18 cellular contexts compared by ENCODE assay signal in the genomic region with DNA sequence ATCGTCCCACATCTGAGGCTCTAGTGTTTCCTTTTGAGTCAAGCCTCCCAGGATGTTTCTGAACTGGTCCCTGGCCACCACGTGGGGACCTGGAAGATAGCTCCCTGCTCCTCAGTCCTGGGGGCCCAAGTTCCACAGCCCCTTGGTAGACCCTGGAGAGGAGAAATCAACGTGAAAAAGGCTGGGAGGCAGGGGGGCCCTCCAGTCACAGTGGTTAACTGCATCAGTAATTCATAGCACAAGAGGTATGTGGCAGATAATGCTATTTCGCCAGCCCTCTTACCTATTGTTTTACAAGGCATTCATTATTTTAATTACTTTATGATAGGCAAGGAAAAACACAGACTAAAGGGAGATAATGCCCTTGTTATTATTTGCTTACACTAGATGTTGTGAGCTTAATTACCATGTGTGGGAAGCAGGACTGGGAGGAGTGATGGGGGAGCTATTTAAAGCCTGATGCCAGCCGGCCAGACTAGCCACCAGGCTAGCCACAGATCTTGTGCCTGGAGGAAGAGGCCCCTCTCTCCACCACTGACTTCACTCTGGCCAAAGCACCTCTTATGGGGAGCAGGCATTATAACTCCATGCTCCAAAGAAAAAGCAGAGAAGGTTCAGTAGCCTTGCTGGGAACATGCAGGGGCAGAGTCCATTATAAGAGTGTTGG.
A peak's percentile ranks its signal among the peaks of the same experiment; 100 is the strongest.
DNase-seq lines count a peak whose midpoint lies in the region; ATAC-seq and TF ChIP-seq lines count a peak whose summit lies in the region.
"Had no signal": no experiment of that assay in that cellular context is flagged by ENCODE, and none has a peak within 500 bp of the region (broad histone marks: within the 10 kb centered on the region; RNA-seq: fewer than 3 reads in every experiment).

No MANE protein-coding gene starts in this region.

- peaks cover 76% of the 10 kb centered on the region for H3K4me1 Mint-ChIP-seq in HFFc6 (ENCODE audit: low read depth)
- H3K4me1 Mint-ChIP-seq in naive thymus-derived CD4-positive, alpha-beta T cell, result no peaks in the 10 kb centered on the region
- H3K4me1 Mint-ChIP-seq: activated CD4-positive, alpha-beta T cell treated with anti-CD3 and anti-CD28 coated beads, Interleukin-2, amount 10 ng/mL, durations not matched to agents 7 days and 5 days; activated naive CD8-positive, alpha-beta T cell treated with anti-CD3 and anti-CD28 coated beads, Interleukin-2, amount 50 U/mL, for 24 hours had no signal

- ATAC-seq in naive thymus-derived CD4-positive, alpha-beta T cell, result no peak
- ATAC-seq: activated naive CD8-positive, alpha-beta T cell treated with anti-CD3 and anti-CD28 coated beads, Interleukin-2, amount 50 U/mL, for 24 hours had no signal

- DNase-seq in HFFc6, result no peak
- peak; percentile 21 for DNase-seq in NCI-H748 treated with DMSO at 0.1 percent for 48 hours (lab: John Stamatoyannopoulos, UW)
- peak; percentile 37 for DNase-seq in glomerular visceral epithelial cell (ENCODE audit: extremely low spot score)
- DNase-seq in colonic mucosa, result no peak
- no peak for DNase-seq in T-helper 9 cell
- no peak for DNase-seq in naive thymus-derived CD4-positive, alpha-beta T cell
- DNase-seq: activated CD4-positive, alpha-beta T cell treated with anti-CD3 and anti-CD28 coated beads, Interleukin-2, amount 10 ng/mL, durations not matched to agents 7 days and 5 days; activated naive CD8-positive, alpha-beta T cell treated with anti-CD3 and anti-CD28 coated beads, Interleukin-2, amount 50 U/mL, for 24 hours; AML-193; dermis blood vessel endothelial cell; foreskin keratinocyte; KBM-7; kidney; Peyer's patch; substantia nigra had no signal

- H3K4me3 ChIP-seq in stomach smooth muscle (ENCODE audit: low read length in 2 of 2), result no peak overlapping the region
- H3K4me3 ChIP-seq in colonic mucosa, result no peak overlapping the region
- no peak overlapping the region for H3K4me3 ChIP-seq in naive thymus-derived CD4-positive, alpha-beta T cell (ENCODE audit: low read length)
- H3K4me3 ChIP-seq: Peyer's patch had no signal

- H3K27ac ChIP-seq in stomach smooth muscle (ENCODE audit: low read length) (peak overlapping the region; percentile 53), colonic mucosa (no peak overlapping the region)
- H3K27ac ChIP-seq in naive thymus-derived CD4-positive, alpha-beta T cell (ENCODE audit: low read depth, low read length), result no peak overlapping the region
- H3K27ac ChIP-seq: epithelial cell of prostate, foreskin keratinocyte had no signal

- H3K4me3 Mint-ChIP-seq in HFFc6, result peak overlapping the region; percentile 19; the same call in 1 of the 2 replicates
- no peak overlapping the region for H3K4me3 Mint-ChIP-seq in naive thymus-derived CD4-positive, alpha-beta T cell
- H3K4me3 Mint-ChIP-seq: activated CD4-positive, alpha-beta T cell treated with anti-CD3 and anti-CD28 coated beads, Interleukin-2, amount 10 ng/mL, durations not matched to agents 7 days and 5 days; activated naive CD8-positive, alpha-beta T cell treated with anti-CD3 and anti-CD28 coated beads, Interleukin-2, amount 50 U/mL, for 24 hours had no signal

- intact Hi-C loops in colonic mucosa (cut with DNase I), result no loop called here
- intact Hi-C loops in naive thymus-derived CD4-positive, alpha-beta T cell (cut with micrococcal nuclease), result no loop called here

- H3K9me3 ChIP-seq in stomach smooth muscle (ENCODE audit: control insufficient read depth in 2 of 2, low read length in 2 of 2), result no peaks in the 10 kb centered on the region
- H3K9me3 ChIP-seq in colonic mucosa, result no peaks in the 10 kb centered on the region
- H3K9me3 ChIP-seq in naive thymus-derived CD4-positive, alpha-beta T cell (ENCODE audit: control insufficient read depth in 2 of 3, low read length in 3 of 3), result no peaks in the 10 kb centered on the region
- H3K9me3 ChIP-seq: Peyer's patch had no signal

- H3K27me3 Mint-ChIP-seq in HFFc6 (ENCODE audit: insufficient read depth), result no peaks in the 10 kb centered on the region; the same call in 1 of the 2 replicates
- H3K27me3 Mint-ChIP-seq in naive thymus-derived CD4-positive, alpha-beta T cell, result peaks cover 0 to 32% (median 18%) of the 10 kb centered on the region in 5 donors
- H3K27me3 Mint-ChIP-seq: activated CD4-positive, alpha-beta T cell treated with anti-CD3 and anti-CD28 coated beads, Interleukin-2, amount 10 ng/mL, durations not matched to agents 7 days and 5 days had no signal

- no peaks in the 10 kb centered on the region for H3K9me3 Mint-ChIP-seq in HFFc6
- H3K9me3 Mint-ChIP-seq in naive thymus-derived CD4-positive, alpha-beta T cell, result peaks cover 0 to 4% (median 0%) of the 10 kb centered on the region in 11 donors
- H3K9me3 Mint-ChIP-seq: activated CD4-positive, alpha-beta T cell treated with anti-CD3 and anti-CD28 coated beads, Interleukin-2, amount 10 ng/mL, durations not matched to agents 7 days and 5 days; activated naive CD8-positive, alpha-beta T cell treated with anti-CD3 and anti-CD28 coated beads, Interleukin-2, amount 50 U/mL, for 24 hours; activated T-helper 2 cell treated with anti-CD3 and anti-CD28 coated beads, Interferon-gamma antibody, Interleukin-2, Interleukin-4, amounts not matched to agents 10 μg/mL and 5 μg/mL and 100 μg/mL, durations not matched to agents 14 hours and 24 hours and 36 hours had no signal

- H3K27me3 ChIP-seq in stomach smooth muscle (ENCODE audit: control insufficient read depth in 1 of 2, insufficient read depth in 2 of 2, low read length in 2 of 2) (no peaks in the 10 kb centered on the region), colonic mucosa (no peaks in the 10 kb centered on the region)
- H3K27me3 ChIP-seq in naive thymus-derived CD4-positive, alpha-beta T cell (ENCODE audit: control insufficient read depth in 2 of 2, insufficient read depth in 2 of 2, low read length in 2 of 2), result no peaks in the 10 kb centered on the region
- H3K27me3 ChIP-seq: foreskin keratinocyte, Peyer's patch had no signal

- CTCF ChIA-PET in naive thymus-derived CD4-positive, alpha-beta T cell (lab: Charles Lee), result no interaction called here

- H3K36me3 Mint-ChIP-seq in HFFc6 (ENCODE audit: low read depth), result peaks cover 26% of the 10 kb centered on the region
- H3K36me3 Mint-ChIP-seq in naive thymus-derived CD4-positive, alpha-beta T cell, result no peaks in the 10 kb centered on the region

- H3K27ac Mint-ChIP-seq in HFFc6, result peak overlapping the region; percentile 80
- H3K27ac Mint-ChIP-seq in naive thymus-derived CD4-positive, alpha-beta T cell, result no peak overlapping the region
- H3K27ac Mint-ChIP-seq: activated CD4-positive, alpha-beta T cell treated with anti-CD3 and anti-CD28 coated beads, Interleukin-2, amount 10 ng/mL, durations not matched to agents 7 days and 5 days; activated naive CD8-positive, alpha-beta T cell treated with anti-CD3 and anti-CD28 coated beads, Interleukin-2, amount 50 U/mL, for 24 hours; activated T-helper 2 cell treated with anti-CD3 and anti-CD28 coated beads, Interferon-gamma antibody, Interleukin-2, Interleukin-4, amounts not matched to agents 10 μg/mL and 5 μg/mL and 100 μg/mL, durations not matched to agents 14 hours and 24 hours and 36 hours had no signal

- H3K9ac ChIP-seq in stomach smooth muscle (ENCODE audit: low read length in 2 of 2), result no peak overlapping the region
- H3K9ac ChIP-seq in colonic mucosa (ENCODE audit: low read depth in 2 of 2, low read length in 2 of 2), result no peak overlapping the region

- POLR2A ChIA-PET in naive thymus-derived CD4-positive, alpha-beta T cell (lab: Charles Lee), result no interaction called here

- TF ChIP-seq CTCF in HFFc6 (IDR thresholded peaks at IDR 0.05) (no peak), colonic mucosa (IDR thresholded peaks at IDR 0.05) (no peak)

- peaks cover 66% of the 10 kb centered on the region for H3K4me1 ChIP-seq in stomach smooth muscle (ENCODE audit: control insufficient read depth, insufficient read depth, low read length)
- peaks cover 23% of the 10 kb centered on the region for H3K4me1 ChIP-seq in colonic mucosa
- no peaks in the 10 kb centered on the region for H3K4me1 ChIP-seq in naive thymus-derived CD4-positive, alpha-beta T cell (ENCODE audit: control insufficient read depth in 2 of 2, insufficient read depth in 2 of 2, low read length in 2 of 2)

- peaks cover 4 to 12% of the 10 kb centered on the region in 2 donors for H3K36me3 ChIP-seq in stomach smooth muscle (ENCODE audit: control insufficient read depth in 2 of 2, insufficient read depth in 2 of 2, low read length in 2 of 2)
- H3K36me3 ChIP-seq in colonic mucosa, result no peaks in the 10 kb centered on the region
- H3K36me3 ChIP-seq in naive thymus-derived CD4-positive, alpha-beta T cell (ENCODE audit: control insufficient read depth in 2 of 3, insufficient read depth in 3 of 3, low read length in 3 of 3), result no peaks in the 10 kb centered on the region
- H3K36me3 ChIP-seq: Peyer's patch had no signal

Comparison
In these comparisons a context has a peak if more than half of its experiments do, and no peak if none do; other contexts are left out.
1. DNase-seq: peak in NCI-H748 treated with DMSO at 0.1 percent for 48 hours (single experiment) and glomerular visceral epithelial cell (single experiment); none in HFFc6 (single experiment), colonic mucosa (single experiment), T-helper 9 cell (single experiment) and naive thymus-derived CD4-positive, alpha-beta T cell (0 of 9).